25 cellular contexts compared by ENCODE assay signal in genomic region chr9:121672213-121672612, GRCh38. TPM values are rescaled to one million over a fixed set of nuclear protein-coding genes. Genes with fewer than 3 reads are reported as not detected.
DNase-seq lines count a peak whose midpoint lies in the region; ATAC-seq, FAIRE-seq and TF ChIP-seq lines count a peak whose summit lies in the region.
"Had no signal": no experiment of that assay in that cellular context is flagged by ENCODE, and none has a peak within 500 bp of the region (broad histone marks: within the 10 kb centered on the region; RNA-seq: fewer than 3 reads in every experiment).

No MANE protein-coding gene starts in this region.

- CTCF ChIA-PET in HEK293T (lab: Yijun Ruan, JAX), result interaction anchor here (1.2 kb wide), 1 partner anchor 32 kb away, joined by 4 read pairs; no protein-coding TSS in a partner anchor

- H3K9ac ChIP-seq in kidney (ENCODE audit: low read length in 2 of 2), result no peak overlapping the region
- H3K9ac ChIP-seq: BLaER1 treated with 17β-estradiol and CSF1 and Interleukin-3, amounts not matched to agents 10 nM and 100 nM had no signal

- ATAC-seq in HG02938 (IDR thresholded peaks at IDR 0.05; ENCODE audit: unreplicated experiment), result no peak
- ATAC-seq in HG03565 (IDR thresholded peaks at IDR 0.05; ENCODE audit: unreplicated experiment), result no peak
- ATAC-seq: stimulated activated naive CD8-positive, alpha-beta T cell treated with anti-CD3 and anti-CD28 coated beads, Interleukin-15, Interleukin-2, amounts not matched to agents 100 U/mL and 50 U/mL, for 24 hours had no signal

- H3K4me3 ChIP-seq in kidney (ENCODE audit: low read length in 2 of 2), result no peak overlapping the region
- H3K4me3 ChIP-seq: adrenal gland; BLaER1 treated with 17β-estradiol and CSF1 and Interleukin-3, amounts not matched to agents 10 nM and 100 nM; esophagus squamous epithelium; heart left ventricle; pancreas; upper lobe of left lung had no signal

- DNase-seq in NCI-H2227 (lab: John Stamatoyannopoulos, UW; ENCODE audit: unreplicated experiment) (peak; percentile 31), NCI-H2227 treated with DMSO at 0.1 percent for 48 hours (lab: John Stamatoyannopoulos, UW) (no peak), astrocyte of the hippocampus (ENCODE audit: low read depth, low spot score) (peak; percentile 23), kidney (peak; percentile 20), HEK293T (ENCODE audit: extremely low spot score) (no peak)
- DNase-seq: activated CD4-positive, alpha-beta T cell treated with anti-CD3 and anti-CD28 coated beads, Interleukin-2, amount 10 ng/mL, durations not matched to agents 24 days and 14 days; central memory CD4-positive, alpha-beta T cell; effector CD8-positive, alpha-beta T cell; esophagus squamous epithelium; heart left ventricle; immature natural killer cell; KG1; naive B cell; NCI-H1930; NCI-H524; stimulated activated naive CD8-positive, alpha-beta T cell treated with anti-CD3 and anti-CD28 coated beads, Interleukin-15, Interleukin-2, amounts not matched to agents 100 U/mL and 50 U/mL, for 24 hours; upper lobe of left lung had no signal

- peaks cover 11 to 22% of the 10 kb centered on the region in 2 donors for H3K4me1 ChIP-seq in kidney (ENCODE audit: control insufficient read depth in 1 of 2, insufficient read depth in 1 of 2, low read depth in 1 of 2, low read length in 2 of 2)
- H3K4me1 ChIP-seq: upper lobe of left lung had no signal

- TF ChIP-seq CTCF in kidney (IDR thresholded peaks at IDR 0.05; ENCODE audit: borderline replicate concordance, extremely low read depth, insufficient read depth), result no peak

- H3K27ac ChIP-seq in kidney (ENCODE audit: low read depth in 2 of 2, low read length in 2 of 2), result no peak overlapping the region
- peak overlapping the region; percentile 82 for H3K27ac ChIP-seq in temporal lobe (ENCODE audit: low read depth, low read length)
- H3K27ac ChIP-seq: adrenal gland; BLaER1 treated with 17β-estradiol and CSF1 and Interleukin-3, amounts not matched to agents 10 nM and 100 nM; esophagus squamous epithelium; pancreas; upper lobe of left lung had no signal

- POLR2A ChIA-PET in HEK293T (lab: Yijun Ruan, JAX), result no interaction called here

- H3K36me3 ChIP-seq in kidney (ENCODE audit: control insufficient read depth in 1 of 2, insufficient read depth in 2 of 2, low read length in 2 of 2), result no peaks in the 10 kb centered on the region
- H3K36me3 ChIP-seq: adrenal gland, esophagus squamous epithelium, pancreas, upper lobe of left lung had no signal

- no peak for FAIRE-seq in kidney (lab: Jason Lieb, UNC)
- FAIRE-seq: A204.1, GM12892, pancreas had no signal

- H3K9me3 ChIP-seq in kidney (ENCODE audit: control insufficient read depth in 1 of 2, low read length in 2 of 2), result no peaks in the 10 kb centered on the region
- H3K9me3 ChIP-seq: adrenal gland, esophagus squamous epithelium, pancreas, upper lobe of left lung had no signal

- intact Hi-C loops in kidney (cut with DNase I), result no loop called here

TF ChIP-seq in HEK293T, 16 proteins besides CTCF, POLR2A, EP300 and RAD21:
- no peak for TF ChIP-seq BHLHE40 (IDR thresholded peaks at IDR 0.05; ENCODE audit: borderline replicate concordance)
- TF ChIP-seq SUZ12 (IDR thresholded peaks at IDR 0.05), result no peak
- no peak for TF ChIP-seq SP1 (IDR thresholded peaks at IDR 0.05)
- no peak for TF ChIP-seq FOXK2 (IDR thresholded peaks at IDR 0.05)
- no peak for TF ChIP-seq PKNOX1 (IDR thresholded peaks at IDR 0.05)
- TF ChIP-seq HDGF (IDR thresholded peaks at IDR 0.05; ENCODE audit: borderline replicate concordance), result no peak
- TF ChIP-seq CTBP1 (IDR thresholded peaks at IDR 0.05; ENCODE audit: borderline replicate concordance), result no peak
- TF ChIP-seq FOXM1 (IDR thresholded peaks at IDR 0.05; ENCODE audit: borderline replicate concordance), result no peak
- TF ChIP-seq ELF4 (IDR thresholded peaks at IDR 0.05), result no peak
- TF ChIP-seq ARNT (IDR thresholded peaks at IDR 0.05), result no peak
- TF ChIP-seq ZNF384 (IDR thresholded peaks at IDR 0.05), result no peak
- no peak for TF ChIP-seq FOXA1 (IDR thresholded peaks at IDR 0.05)
- TF ChIP-seq TARDBP (IDR thresholded peaks at IDR 0.05), result no peak
- no peak for TF ChIP-seq NFRKB (IDR thresholded peaks at IDR 0.05)
- TF ChIP-seq LEF1 (IDR thresholded peaks at IDR 0.05; ENCODE audit: borderline replicate concordance), result no peak
- TF ChIP-seq L3MBTL2 (conservative IDR thresholded peaks at IDR 0.05), result no peak

RNA-seq across cellular contexts. Expression of gene DAB2IP, which starts 20.8 kb away (rescaled TPM):
- total RNA-seq in kidney (105 TPM), temporal lobe (16.5 TPM)
- 33.8 TPM for polyA plus RNA-seq in kidney (ENCODE audit: insufficient read depth, low read depth, low replicate concordance)
- total RNA-seq: activated CD4-positive, alpha-beta T cell treated with anti-CD3 and anti-CD28 coated beads, Interleukin-2, amount 10 ng/mL, durations not matched to agents 24 days and 14 days had no signal

Comparison
In these comparisons a context has a peak if more than half of its experiments do, and no peak if none do; other contexts are left out.
1. DNase-seq: peak in NCI-H2227 (single experiment), astrocyte of the hippocampus (single experiment) and kidney (single experiment); none in NCI-H2227 treated with DMSO at 0.1 percent for 48 hours (single experiment) and HEK293T (single experiment).